ENCODE assay signal across 21 cellular contexts in the genomic region with DNA sequence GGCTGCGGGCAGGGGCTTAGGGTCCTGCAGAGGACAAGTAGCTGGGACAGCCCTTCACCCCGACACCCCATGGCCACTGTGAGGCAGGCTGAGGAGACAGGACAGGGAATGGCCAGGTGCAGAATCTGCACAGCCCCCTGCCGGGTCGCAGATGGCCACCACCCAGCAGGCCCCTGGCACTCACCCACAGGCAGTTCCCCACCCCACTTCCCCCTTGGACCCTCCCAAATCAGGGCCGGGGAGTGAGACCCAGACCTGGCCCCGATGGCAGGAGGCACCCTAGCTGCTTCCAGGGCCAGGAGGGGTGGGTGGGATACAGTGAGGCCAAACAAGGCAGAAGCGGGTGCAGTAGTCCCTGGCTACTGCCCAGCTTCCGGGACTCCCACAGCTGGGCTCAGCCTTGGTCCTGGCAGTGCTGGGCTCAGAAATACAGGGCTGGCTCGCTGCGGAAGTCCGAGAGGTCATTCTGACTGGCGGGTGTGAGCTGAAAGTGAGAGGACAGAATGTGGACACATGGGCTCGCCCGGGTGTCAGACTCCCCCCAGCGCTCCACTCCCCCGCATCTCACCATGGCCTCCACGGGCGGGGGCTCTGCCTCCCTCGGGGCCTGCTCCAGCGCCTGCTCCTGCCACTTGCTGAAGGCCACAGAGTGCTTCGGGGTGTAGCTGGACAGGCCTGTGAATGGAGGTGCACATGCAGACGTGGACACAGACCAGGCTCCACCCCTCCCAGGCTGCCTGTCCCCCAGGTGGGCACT.
DNase-seq lines count a peak whose midpoint lies in the region; ATAC-seq and TF ChIP-seq lines count a peak whose summit lies in the region.
"Had no signal": no experiment of that assay in that cellular context is flagged by ENCODE, and none has a peak within 500 bp of the region (broad histone marks: within the 10 kb centered on the region; RNA-seq: fewer than 3 reads in every experiment).

No MANE protein-coding gene starts in this region.

- ATAC-seq in HG03039 (IDR thresholded peaks at IDR 0.05; ENCODE audit: unreplicated experiment) = no peak
- ATAC-seq: effector memory CD8-positive, alpha-beta T cell; HCT116; heart left ventricle; left cardiac atrium; naive thymus-derived CD4-positive, alpha-beta T cell had no signal

- TF ChIP-seq POLR2A in Raji (IDR thresholded peaks at IDR 0.05; ENCODE audit: insufficient read depth, low read depth, low read length) = 0 out of 2 replicates have a peak, but pooled peaks have one; percentile 1

- DNase-seq in cerebellar cortex (ENCODE audit: low spot score) (peak; percentile 33), middle frontal gyrus (ENCODE audit: extremely low spot score, low spot score) (peak; percentile 29), superior temporal gyrus (ENCODE audit: extremely low spot score) (peak; percentile 79)
- no peak for DNase-seq in activated naive CD4-positive, alpha-beta T cell (lab: John Stamatoyannopoulos, UW)
- DNase-seq in stimulated activated naive CD4-positive, alpha-beta T cell (lab: John Stamatoyannopoulos, UW) = no peak
- DNase-seq: activated CD8-positive, alpha-beta memory T cell treated with anti-CD3 and anti-CD28 coated beads for 24 hours; adrenal gland; CD4-positive, alpha-beta T cell; effector memory CD8-positive, alpha-beta T cell; heart left ventricle; left cardiac atrium; mesendoderm; naive thymus-derived CD4-positive, alpha-beta T cell; NCI-H1436; NCI-H446; NCI-H82; small intestine; stimulated activated CD8-positive, alpha-beta memory T cell treated with anti-CD3 and anti-CD28 coated beads, Interleukin-4, amount 100 ng/mL, for 48 hours had no signal

Comparison
In these comparisons a context has a peak if more than half of its experiments do, and no peak if none do; other contexts are left out.
1. DNase-seq: peak in cerebellar cortex (single experiment), middle frontal gyrus (single experiment) and superior temporal gyrus (single experiment); none in activated naive CD4-positive, alpha-beta T cell (0 of 4) and stimulated activated naive CD4-positive, alpha-beta T cell (0 of 6).